In genomic region chr16:10103096-10103495, GRCh38 we compare ENCODE assay signal across 20 cellular contexts.
DNase-seq lines count a peak whose midpoint lies in the region; TF ChIP-seq lines count a peak whose summit lies in the region.
"Had no signal": no experiment of that assay in that cellular context is flagged by ENCODE, and none has a peak within 500 bp of the region (broad histone marks: within the 10 kb centered on the region; RNA-seq: fewer than 3 reads in every experiment).

No MANE protein-coding gene starts in this region.

- H3K9me3 ChIP-seq in mammary epithelial cell (replicated peaks; ENCODE audit: insufficient read depth, low read length) (peaks cover 4% of the 10 kb centered on the region), right atrium auricular region (no peaks in the 10 kb centered on the region)

- WGBS in mammary epithelial cell (ENCODE audit: low coverage, missing lambda C conversion rate) = 50% methylated on average over 1 of the region's 1 CpG

- H3K27ac ChIP-seq in mammary epithelial cell (ENCODE audit: insufficient read depth, low read depth, low read length) (no peak overlapping the region), right atrium auricular region (no peak overlapping the region)
- H3K27ac ChIP-seq: 22Rv1 had no signal

- no peaks in the 10 kb centered on the region for H3K4me1 Mint-ChIP-seq in MCF 10A (ENCODE audit: insufficient read depth, unreplicated experiment)
- no peaks in the 10 kb centered on the region for H3K4me1 Mint-ChIP-seq in activated T-cell treated with anti-CD3 and anti-CD28 coated beads, Interleukin-2, amount 50 U/mL, for 24 hours (ENCODE audit: low read depth)
- H3K4me1 Mint-ChIP-seq: B cell had no signal

- H3K4me1 ChIP-seq in mammary epithelial cell (ENCODE audit: insufficient read depth, low read length) = no peaks in the 10 kb centered on the region
- H3K4me1 ChIP-seq in right atrium auricular region = no peaks in the 10 kb centered on the region

- H3K9me3 Mint-ChIP-seq in MCF 10A (ENCODE audit: unreplicated experiment) = peaks cover 38% of the 10 kb centered on the region
- no peaks in the 10 kb centered on the region for H3K9me3 Mint-ChIP-seq in activated T-cell treated with anti-CD3 and anti-CD28 coated beads, Interleukin-2, amount 50 U/mL, for 24 hours

- H3K4me2 ChIP-seq in mammary epithelial cell (ENCODE audit: insufficient read depth, low read depth, low read length) = no peak overlapping the region

- H3K36me3 ChIP-seq in mammary epithelial cell (ENCODE audit: insufficient read depth, low read length) = no peaks in the 10 kb centered on the region
- H3K36me3 ChIP-seq in right atrium auricular region = no peaks in the 10 kb centered on the region

- H3K4me3 Mint-ChIP-seq in MCF 10A (ENCODE audit: unreplicated experiment) = no peak overlapping the region
- H3K4me3 Mint-ChIP-seq in activated T-cell treated with anti-CD3 and anti-CD28 coated beads, Interleukin-2, amount 50 U/mL, for 24 hours = no peak overlapping the region
- H3K4me3 Mint-ChIP-seq: B cell had no signal

- H3K4me3 ChIP-seq in mammary epithelial cell (replicated peaks in 1 of 3; ENCODE audit: insufficient read depth in 1 of 3, low read depth in 2 of 3, low read length in 3 of 3) (no peak overlapping the region), fibroblast of mammary gland (ENCODE audit: control insufficient read depth, low read depth, low read length) (no peak overlapping the region), right atrium auricular region (no peak overlapping the region)

- BruUV-seq in mammary epithelial cell (replicated peaks; lab: Mats Ljungman, UMichigan) = no TSS peak
- BruUV-seq in MCF 10A (replicated peaks; lab: Mats Ljungman, UMichigan) = no TSS peak

- intact Hi-C loops in mammary epithelial cell (cut with micrococcal nuclease) = no loop called here
- intact Hi-C loops in MCF 10A (cut with micrococcal nuclease) = no loop called here

- H3K79me2 ChIP-seq in mammary epithelial cell (ENCODE audit: insufficient read depth, low read length) = no peaks in the 10 kb centered on the region

- H3K9ac ChIP-seq in mammary epithelial cell (ENCODE audit: insufficient read depth, low read length) = no peak overlapping the region

- TF ChIP-seq CTCF in mammary epithelial cell (conservative IDR thresholded peaks at IDR 0.05 in 1 of 2, IDR thresholded peaks at IDR 0.05 in 1 of 2; ENCODE audit: extremely low read depth in 1 of 2, insufficient read depth in 1 of 2, low read depth in 1 of 2, low read length in 2 of 2) = no peak
- no peak for TF ChIP-seq CTCF in MCF 10A (IDR thresholded peaks at IDR 0.05; ENCODE audit: unreplicated experiment)
- TF ChIP-seq CTCF in fibroblast of mammary gland (conservative IDR thresholded peaks at IDR 0.05; ENCODE audit: control insufficient read depth, insufficient read depth, low read depth, low read length) = no peak
- TF ChIP-seq CTCF in right atrium auricular region (IDR thresholded peaks at IDR 0.05) = no peak

- POLR2A ChIA-PET in MCF 10A (lab: Yijun Ruan, JAX) = no interaction called here

- no peak overlapping the region for H2AFZ ChIP-seq in mammary epithelial cell (ENCODE audit: low read depth, low read length)

- CTCF ChIA-PET in mammary epithelial cell (lab: Charles Lee; ENCODE audit: low non-redundant PET) (no interaction called here), MCF 10A (lab: Yijun Ruan, JAX) (no interaction called here)

- DNase-seq in mammary epithelial cell (peak; percentile 37), MCF 10A (ENCODE audit: unreplicated experiment) (no peak), RPMI7951 (ENCODE audit: low read depth) (peak; percentile 55), fibroblast of mammary gland (ENCODE audit: low read depth) (peak; percentile 87), SKM-1 treated with dmso at 0.1 percent for 144 hours (lab: John Stamatoyannopoulos, UW; ENCODE audit: unreplicated experiment) (no peak), mesenteric fat pad (ENCODE audit: low spot score) (no peak), right atrium auricular region (ENCODE audit: low spot score) (no peak)
- DNase-seq in activated T-cell treated with anti-CD3 and anti-CD28 coated beads, Interleukin-2, amount 50 U/mL, for 24 hours = no peak
- DNase-seq: Kasumi-1, NCI-H1105 treated with DMSO at 0.1 percent for 48 hours, NCI-H1694, NCI-H2107, NCI-H2227 treated with DMSO at 0.1 percent for 48 hours, NCI-H524, NCI-H82, OCI-M1, RPMI8226, SIG-M5 had no signal

- H3K27me3 Mint-ChIP-seq in MCF 10A (ENCODE audit: insufficient read depth, unreplicated experiment) = no peaks in the 10 kb centered on the region
- peaks cover 2% of the 10 kb centered on the region for H3K27me3 Mint-ChIP-seq in activated T-cell treated with anti-CD3 and anti-CD28 coated beads, Interleukin-2, amount 50 U/mL, for 24 hours

- no peaks in the 10 kb centered on the region for H4K20me1 ChIP-seq in mammary epithelial cell (ENCODE audit: insufficient read depth, low read length)

- in situ Hi-C loops in mammary epithelial cell (cut with MboI; ENCODE audit: low sequenced_read_pairs in 2 of 2) = no loop called here

- no peak overlapping the region for H3K27ac Mint-ChIP-seq in MCF 10A (ENCODE audit: low read depth, unreplicated experiment)
- H3K27ac Mint-ChIP-seq in activated T-cell treated with anti-CD3 and anti-CD28 coated beads, Interleukin-2, amount 50 U/mL, for 24 hours = no peak overlapping the region
- H3K27ac Mint-ChIP-seq: B cell had no signal

- no peaks in the 10 kb centered on the region for H3K36me3 Mint-ChIP-seq in MCF 10A (ENCODE audit: insufficient read depth, unreplicated experiment)
- H3K36me3 Mint-ChIP-seq in activated T-cell treated with anti-CD3 and anti-CD28 coated beads, Interleukin-2, amount 50 U/mL, for 24 hours (ENCODE audit: low read depth) = no peaks in the 10 kb centered on the region

- dilution Hi-C loops in mammary epithelial cell (cut with HindIII; ENCODE audit: low sequenced_read_pairs) = no loop called here

- H3K27me3 ChIP-seq in mammary epithelial cell (ENCODE audit: insufficient read depth, low read length) = no peaks in the 10 kb centered on the region
- H3K27me3 ChIP-seq in right atrium auricular region = no peaks in the 10 kb centered on the region

Comparison
In these comparisons a context has a peak if more than half of its experiments do, and no peak if none do; other contexts are left out.
1. DNase-seq: peak in mammary epithelial cell (single experiment), RPMI7951 (single experiment) and fibroblast of mammary gland (single experiment); none in MCF 10A (single experiment), SKM-1 treated with dmso at 0.1 percent for 144 hours (single experiment), activated T-cell treated with anti-CD3 and anti-CD28 coated beads, Interleukin-2, amount 50 U/mL, for 24 hours (single experiment), mesenteric fat pad (single experiment) and right atrium auricular region (single experiment).